In genomic region chr11:12642040-12642439, GRCh38 we compare ENCODE assay signal across 15 cellular contexts. TPM values are rescaled to one million over a fixed set of nuclear protein-coding genes. Genes with fewer than 3 reads are reported as not detected.
A peak's percentile ranks its signal among the peaks of the same experiment; 100 is the strongest.
DNase-seq lines count a peak whose midpoint lies in the region; ATAC-seq and TF ChIP-seq lines count a peak whose summit lies in the region.
"Had no signal": no experiment of that assay in that cellular context is flagged by ENCODE, and none has a peak within 500 bp of the region (broad histone marks: within the 10 kb centered on the region; RNA-seq: fewer than 3 reads in every experiment).

No MANE protein-coding gene starts in this region.

- peak overlapping the region; percentile 97 for H2AFZ ChIP-seq in HCT116 (ENCODE audit: low read depth, low read length, poor library complexity, severe bottlenecking)

- no peaks in the 10 kb centered on the region for H3K79me2 ChIP-seq in HCT116 (ENCODE audit: insufficient read depth, low read length)

- H3K9me3 ChIP-seq in BLaER1 (no peaks in the 10 kb centered on the region), HCT116 (ENCODE audit: control insufficient read depth in 1 of 2, insufficient read depth in 1 of 2, low read depth in 1 of 2, low read length in 2 of 2) (no peaks in the 10 kb centered on the region)

- H4K20me1 ChIP-seq in BLaER1 (no peaks in the 10 kb centered on the region), HCT116 (ENCODE audit: insufficient read depth) (no peaks in the 10 kb centered on the region)

- H3K9ac ChIP-seq in BLaER1 (no peak overlapping the region), HCT116 (ENCODE audit: low read length) (no peak overlapping the region)

- H3K4me3 Mint-ChIP-seq in mesothelial cell of epicardium: no peak overlapping the region
- H3K4me3 Mint-ChIP-seq: CD8-positive, alpha-beta T cell; natural killer cell treated with Interleukin-12 subunit alpha and Interleukin-12 subunit beta and Interleukin-15 and Interleukin-18, amount 100 ng/mL, for 72 hours; stimulated activated memory B cell treated with anti-CD40 and anti-IgM and Interleukin-4, amounts not matched to agents 10 μg/mL and 1 μg/mL and 100 μg/mL, for 72 hours had no signal

- POLR2A ChIA-PET in HCT116 (lab: Charles Lee): interaction anchor here (1.0 kb wide), 1 partner anchor 31 kb away, joined by 3 read pairs; no protein-coding TSS in a partner anchor

- no peak for TF ChIP-seq RAD21 in HCT116 (IDR thresholded peaks at IDR 0.05; ENCODE audit: low read depth)

- TF ChIP-seq CTCF in HCT116 (IDR thresholded peaks at IDR 0.05 in 2 of 3, conservative IDR thresholded peaks at IDR 0.05 in 1 of 3; ENCODE audit: borderline replicate concordance in 1 of 3, insufficient read depth in 1 of 3, low read depth in 2 of 3, low read length in 2 of 3) (no peak), cardiac fibroblast (IDR thresholded peaks at IDR 0.05; ENCODE audit: low read depth, low read length) (no peak), mesothelial cell of epicardium (IDR thresholded peaks at IDR 0.05; ENCODE audit: unreplicated experiment) (no peak)

- RAD21 ChIA-PET in HCT116 (lab: Charles Lee; ENCODE audit: low non-redundant PET in 1 of 2, low total read pairs in 2 of 2, uncharacterized antibody in 2 of 2, unreplicated experiment in 2 of 2): no interaction called here

- H3K4me1 ChIP-seq in BLaER1 (peaks cover 11% of the 10 kb centered on the region), HCT116 (ENCODE audit: control insufficient read depth in 1 of 2, insufficient read depth in 2 of 2, low read length in 2 of 2) (peaks cover 6 to 12% of the 10 kb centered on the region in 2 experiments; a peak in 2 of 4 replicates)

- H3K27ac ChIP-seq in BLaER1 (no peak overlapping the region), HCT116 (ENCODE audit: low read depth, low read length) (peak overlapping the region; percentile 18; the same call in 1 of the 2 replicates)

- CTCF ChIA-PET in HCT116 (lab: Charles Lee): interaction anchor here (0.7 to 1.4 kb wide), 2 partner anchors 13 to 42 kb away, joined by 3 to 4 read pairs; no protein-coding TSS in a partner anchor

- peaks cover 19% of the 10 kb centered on the region for H3K9me3 Mint-ChIP-seq in mesothelial cell of epicardium
- H3K9me3 Mint-ChIP-seq: CD8-positive, alpha-beta T cell; natural killer cell treated with Interleukin-12 subunit alpha and Interleukin-12 subunit beta and Interleukin-15 and Interleukin-18, amount 100 ng/mL, for 72 hours; stimulated activated memory B cell treated with anti-CD40 and anti-IgM and Interleukin-4, amounts not matched to agents 10 μg/mL and 1 μg/mL and 100 μg/mL, for 72 hours had no signal

- H3K36me3 Mint-ChIP-seq in mesothelial cell of epicardium: no peaks in the 10 kb centered on the region
- H3K36me3 Mint-ChIP-seq: CD8-positive, alpha-beta T cell; natural killer cell treated with Interleukin-12 subunit alpha and Interleukin-12 subunit beta and Interleukin-15 and Interleukin-18, amount 100 ng/mL, for 72 hours; stimulated activated memory B cell treated with anti-CD40 and anti-IgM and Interleukin-4, amounts not matched to agents 10 μg/mL and 1 μg/mL and 100 μg/mL, for 72 hours had no signal

- H3K4me3 ChIP-seq in BLaER1 (no peak overlapping the region), HCT116 (replicated peaks in 1 of 2; ENCODE audit: low read depth in 1 of 2, low read length in 2 of 2) (no peak overlapping the region), cardiac fibroblast (replicated peaks in 1 of 2; ENCODE audit: low read depth in 2 of 2, low read length in 2 of 2) (no peak overlapping the region)

- H3K4me2 ChIP-seq in BLaER1 (peak overlapping the region; percentile 30), HCT116 (ENCODE audit: low read length) (no peak overlapping the region)

- no TSS peak for BruUV-seq in HCT116 (replicated peaks; lab: Mats Ljungman, UMichigan)

- no peak for TF ChIP-seq POLR2A in HCT116 (IDR thresholded peaks at IDR 0.05; ENCODE audit: borderline replicate concordance, extremely low read depth, insufficient read depth, insufficient read length)

- H3K36me3 ChIP-seq in BLaER1: no peaks in the 10 kb centered on the region
- H3K36me3 ChIP-seq in HCT116 (ENCODE audit: control insufficient read depth in 1 of 2, insufficient read depth in 2 of 2, low read length in 2 of 2): no peaks in the 10 kb centered on the region

- ATAC-seq in HCT116 (peak; percentile 70), HG03521 (IDR thresholded peaks at IDR 0.05; ENCODE audit: unreplicated experiment) (no peak)
- ATAC-seq: CD8-positive, alpha-beta T cell; natural killer cell treated with Interleukin-12 subunit alpha and Interleukin-12 subunit beta and Interleukin-15 and Interleukin-18, amount 100 ng/mL, for 72 hours; stimulated activated memory B cell treated with anti-CD40 and anti-IgM and Interleukin-4, amounts not matched to agents 10 μg/mL and 1 μg/mL and 100 μg/mL, for 72 hours had no signal

- intact Hi-C loops in HCT116 (cut with micrococcal nuclease): no loop called here

- peaks cover 10% of the 10 kb centered on the region for H3K4me1 Mint-ChIP-seq in mesothelial cell of epicardium
- H3K4me1 Mint-ChIP-seq: stimulated activated memory B cell treated with anti-CD40 and anti-IgM and Interleukin-4, amounts not matched to agents 10 μg/mL and 1 μg/mL and 100 μg/mL, for 72 hours had no signal

- no peaks in the 10 kb centered on the region for H3K9me2 ChIP-seq in HCT116 (ENCODE audit: insufficient read depth)

- H3K27ac Mint-ChIP-seq in mesothelial cell of epicardium: peak overlapping the region; percentile 90
- H3K27ac Mint-ChIP-seq: CD8-positive, alpha-beta T cell; natural killer cell treated with Interleukin-12 subunit alpha and Interleukin-12 subunit beta and Interleukin-15 and Interleukin-18, amount 100 ng/mL, for 72 hours; stimulated activated memory B cell treated with anti-CD40 and anti-IgM and Interleukin-4, amounts not matched to agents 10 μg/mL and 1 μg/mL and 100 μg/mL, for 72 hours had no signal

- DNase-seq in HCT116 (ENCODE audit: low read depth, low spot score) (no peak), cardiac fibroblast (ENCODE audit: low read depth in 2 of 2) (peak; percentile 46 to 55), mesothelial cell of epicardium (ENCODE audit: low spot score in 2 of 2, unreplicated experiment in 2 of 2) (no peak), NCI-H69 (lab: John Stamatoyannopoulos, UW) (no peak), middle frontal gyrus (ENCODE audit: extremely low spot score, low spot score) (no peak)
- DNase-seq in activated effector memory CD4-positive, alpha-beta T cell treated with anti-CD3 and anti-CD28 coated beads, Interleukin-2, amount 50 U/mL, for 16 hours: no peak
- DNase-seq: amygdala; CD8-positive, alpha-beta T cell; kidney glomerular epithelial cell; NCI-H2081 treated with DMSO at 0.1 percent for 48 hours; stimulated activated CD4-positive, alpha-beta T cell treated with anti-CD3 and anti-CD28 coated beads, Interleukin-1b, Interleukin-23, amount 100 ng/mL, for 48 hours had no signal

- H3K27me3 ChIP-seq in BLaER1: no peaks in the 10 kb centered on the region
- H3K27me3 ChIP-seq in HCT116 (ENCODE audit: insufficient read depth, low read length): no peaks in the 10 kb centered on the region

- H3K27me3 Mint-ChIP-seq in mesothelial cell of epicardium (ENCODE audit: low read depth): no peaks in the 10 kb centered on the region

TF ChIP-seq in HCT116, 20 proteins besides CTCF, POLR2A, EP300 and RAD21:
- TF ChIP-seq EGR1 (IDR thresholded peaks at IDR 0.05; ENCODE audit: low read depth) (peak; percentile 53; the same call in 1 of the 2 replicates), ZFX (IDR thresholded peaks at IDR 0.05) (0 out of 2 replicates have a peak, but pooled peaks have one; percentile 14), POLR2AphosphoS5 (IDR thresholded peaks at IDR 0.05; ENCODE audit: low read depth, low read length) (no peak), ELF1 (IDR thresholded peaks at IDR 0.05; ENCODE audit: borderline replicate concordance, low read depth) (no peak)

RNA-seq across cellular contexts. Expression of gene TEAD1, which starts 32.2 kb away (rescaled TPM):
- total RNA-seq in HCT116 (2021; ENCODE audit: unreplicated experiment) (103 TPM), mesothelial cell of epicardium (156 to 163 TPM (median 161 TPM) in 3 replicates)
- 17.9 and 25.2 TPM in 2 replicates for polyA plus RNA-seq in HCT116 (2012)
- total RNA-seq: CD8-positive, alpha-beta T cell had no signal

Comparison
In these comparisons a context has a peak if more than half of its experiments do, and no peak if none do; other contexts are left out.
1. DNase-seq: peak in cardiac fibroblast (2 of 2); none in HCT116 (single experiment), mesothelial cell of epicardium (0 of 2), NCI-H69 (single experiment), middle frontal gyrus (single experiment) and activated effector memory CD4-positive, alpha-beta T cell treated with anti-CD3 and anti-CD28 coated beads, Interleukin-2, amount 50 U/mL, for 16 hours (single experiment).